9 cellular contexts compared by ENCODE assay signal in the genomic region with DNA sequence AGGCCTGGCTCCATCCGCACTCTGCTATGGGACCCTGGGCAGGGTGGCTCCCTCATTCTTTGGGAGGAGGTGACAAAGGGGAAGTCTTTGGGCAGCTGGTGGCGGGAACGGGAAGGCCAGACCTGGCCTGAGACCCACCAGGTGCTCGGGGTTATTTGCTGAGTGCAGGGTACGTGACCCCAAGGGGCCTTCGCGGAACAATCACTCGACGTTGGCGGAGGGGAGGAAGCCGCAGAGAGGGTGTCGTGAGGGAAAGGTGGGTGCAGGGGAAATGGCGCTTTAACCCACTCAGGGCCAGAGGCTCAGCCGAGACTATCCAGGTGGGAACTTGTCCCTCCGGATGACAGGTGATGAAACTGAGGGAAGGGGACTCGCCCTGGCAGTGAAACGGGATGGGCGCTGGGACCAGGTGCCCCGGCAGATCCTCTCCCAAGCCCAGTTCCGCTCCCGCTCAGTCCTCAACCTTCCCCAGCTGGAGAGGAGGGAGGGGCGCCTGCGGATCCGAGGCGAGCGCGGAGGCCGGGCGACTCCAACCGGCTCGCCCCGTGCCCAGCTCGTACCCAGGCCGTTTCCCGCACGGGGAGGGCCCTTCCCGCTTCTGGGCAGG. TPM values are rescaled to one million over a fixed set of nuclear protein-coding genes. Genes with fewer than 3 reads are reported as not detected.
A peak's percentile ranks its signal among the peaks of the same experiment; 100 is the strongest.
DNase-seq lines count a peak whose midpoint lies in the region; ATAC-seq, FAIRE-seq and TF ChIP-seq lines count a peak whose summit lies in the region.
"Had no signal": no experiment of that assay in that cellular context is flagged by ENCODE, and none has a peak within 500 bp of the region (broad histone marks: within the 10 kb centered on the region; RNA-seq: fewer than 3 reads in every experiment).

No MANE protein-coding gene starts in this region.

- H3K9me3 ChIP-seq in GM12878 (replicated peaks; ENCODE audit: control insufficient read depth, insufficient read depth, low read length) (no peaks in the 10 kb centered on the region), left lung (no peaks in the 10 kb centered on the region), transverse colon (no peaks in the 10 kb centered on the region)

- H3K4me3 ChIP-seq in GM12878 (peak overlapping the region; percentile 76), left lung (peak overlapping the region; percentile 60 to 65), transverse colon (peak overlapping the region; percentile 57 to 67 (median 66))

- peak overlapping the region; percentile 15 for H2AFZ ChIP-seq in GM12878 (ENCODE audit: control insufficient read depth, low read depth, low read length)

- H3K9ac ChIP-seq in GM12878 (ENCODE audit: control insufficient read depth, insufficient read depth, low read length), result peak overlapping the region; percentile 70

- CTCF ChIA-PET in GM12878 (lab: Yijun Ruan, JAX), result interaction anchor here (0.9 to 1.5 kb wide), 4 partner anchors 10 to 100 kb away, joined by 3 to 4 read pairs (median 3); no protein-coding TSS in a partner anchor

- H3K79me2 ChIP-seq in GM12878 (ENCODE audit: control insufficient read depth, insufficient read depth, low read length), result peaks cover 20% of the 10 kb centered on the region

- no TSS peak for BruUV-seq in GM12878 (replicated peaks; lab: Mats Ljungman, UMichigan)

- TF ChIP-seq EP300 in GM12878 (IDR thresholded peaks at IDR 0.05; ENCODE audit: borderline replicate concordance in 1 of 2, control insufficient read depth in 1 of 2, low read depth in 2 of 2, low read length in 2 of 2) (no peak), transverse colon (IDR thresholded peaks at IDR 0.05; ENCODE audit: low read depth) (no peak)

- peak overlapping the region; percentile 15 for H3K4me3 Mint-ChIP-seq in activated CD4-positive, alpha-beta T cell treated with anti-CD3 and anti-CD28 coated beads, Interleukin-2, amount 10 ng/mL, durations not matched to agents 24 days and 14 days

- SMC1A ChIA-PET in GM12878 (lab: Charles Lee; ENCODE audit: uncharacterized antibody, unreplicated experiment), result interaction anchor here (0.7 to 1.4 kb wide), 9 partner anchors 9 to 137 kb away, joined by 3 to 5 read pairs (median 3); no protein-coding TSS in a partner anchor

- POLR2A ChIA-PET in GM12878 (lab: Charles Lee), result interaction anchor here (0.5 to 1.8 kb wide), 6 partner anchors 9 to 449 kb away, joined by 3 to 8 read pairs (median 4); no protein-coding TSS in a partner anchor

- peaks cover 53% of the 10 kb centered on the region for H3K27me3 Mint-ChIP-seq in activated CD4-positive, alpha-beta T cell treated with anti-CD3 and anti-CD28 coated beads, Interleukin-2, amount 10 ng/mL, durations not matched to agents 24 days and 14 days

- DNase-seq in activated CD4-positive, alpha-beta T cell treated with anti-CD3 and anti-CD28 coated beads, Interleukin-2, amount 10 ng/mL, durations not matched to agents 24 days and 14 days, result no peak
- DNase-seq in activated CD4-positive, alpha-beta T cell treated with anti-CD3 and anti-CD28 coated beads for 1 hour, result no peak
- DNase-seq in GM12878 (ENCODE audit: low read depth, low spot score) (no peak), left lung (no peak), transverse colon (no peak), NCI-H1694 (lab: John Stamatoyannopoulos, UW) (no peak), globus pallidus (ENCODE audit: low spot score) (no peak), NCI-H1105 treated with DMSO at 0.1 percent for 48 hours (lab: John Stamatoyannopoulos, UW) (no peak)

- no peak for TF ChIP-seq POLR2A in GM12878 (IDR thresholded peaks at IDR 0.05; ENCODE audit: low read depth, low read length)
- TF ChIP-seq POLR2A in transverse colon (IDR thresholded peaks at IDR 0.05), result no peak

- H3K9me3 Mint-ChIP-seq in activated CD4-positive, alpha-beta T cell treated with anti-CD3 and anti-CD28 coated beads, Interleukin-2, amount 10 ng/mL, durations not matched to agents 24 days and 14 days, result no peaks in the 10 kb centered on the region

- peak; percentile 6; the same call in 2 of the 3 replicates for ATAC-seq in GM12878
- peak; percentile 57 for ATAC-seq in left lung

- peaks cover 34% of the 10 kb centered on the region for H3K4me1 ChIP-seq in GM12878 (ENCODE audit: control insufficient read depth, insufficient read depth, low read length)
- H3K4me1 ChIP-seq in left lung, result peaks cover 0 to 41% of the 10 kb centered on the region in 2 donors
- H3K4me1 ChIP-seq in transverse colon, result peaks cover 0 to 28% (median 19%) of the 10 kb centered on the region in 4 donors

- no peaks in the 10 kb centered on the region for H3K36me3 Mint-ChIP-seq in activated CD4-positive, alpha-beta T cell treated with anti-CD3 and anti-CD28 coated beads, Interleukin-2, amount 10 ng/mL, durations not matched to agents 24 days and 14 days (ENCODE audit: low read depth)

- peak overlapping the region; percentile 58 for H3K27ac ChIP-seq in GM12878 (ENCODE audit: control insufficient read depth, insufficient read depth)
- H3K27ac ChIP-seq in left lung, result peak overlapping the region; percentile 13 to 75
- peak overlapping the region; percentile 84 to 89 (median 87) for H3K27ac ChIP-seq in transverse colon

- RAD21 ChIA-PET in GM12878 (lab: Charles Lee; ENCODE audit: unreplicated experiment), result interaction anchor here (0.8 to 3.5 kb wide), 9 partner anchors 13 to 137 kb away, joined by 3 to 14 read pairs (median 4); partner anchors contain the start of gene ARFGAP3

- TF ChIP-seq CTCF in GM12878 (IDR thresholded peaks at IDR 0.05 in 2 of 3, conservative IDR thresholded peaks at IDR 0.05 in 1 of 3; ENCODE audit: control insufficient read depth in 2 of 3, extremely low read depth in 1 of 3, insufficient read depth in 1 of 3, low read depth in 3 of 3, low read length in 3 of 3) (no peak), left lung (IDR thresholded peaks at IDR 0.05) (no peak), transverse colon (IDR thresholded peaks at IDR 0.05) (no peak)

- H3K27ac Mint-ChIP-seq in activated CD4-positive, alpha-beta T cell treated with anti-CD3 and anti-CD28 coated beads, Interleukin-2, amount 10 ng/mL, durations not matched to agents 24 days and 14 days, result no peak overlapping the region

- no peaks in the 10 kb centered on the region for H3K36me3 ChIP-seq in GM12878 (ENCODE audit: control insufficient read depth in 2 of 2, insufficient read depth in 2 of 2, low read length in 1 of 2)
- no peaks in the 10 kb centered on the region for H3K36me3 ChIP-seq in left lung
- no peaks in the 10 kb centered on the region for H3K36me3 ChIP-seq in transverse colon

- intact Hi-C loops in activated CD4-positive, alpha-beta T cell treated with anti-CD3 and anti-CD28 coated beads, Interleukin-2, amount 10 ng/mL, durations not matched to agents 24 days and 14 days (cut with micrococcal nuclease), result no loop called here
- intact Hi-C loops in GM12878 (cut with micrococcal nuclease; ENCODE audit: unreplicated experiment), result no loop called here
- intact Hi-C loops in left lung (cut with DNase I), result no loop called here
- intact Hi-C loops in transverse colon (cut with DNase I; ENCODE audit: low total_unique reads), result loop anchor here (10.0 kb wide), 1 partner anchor 55 kb away; no protein-coding TSS in a partner anchor

- WGBS in GM12878 (ENCODE audit: insufficient coverage, insufficient replicate concordance, low lambda C conversion rate, missing lambda C conversion rate), result 3% methylated on average over 37 of the region's 37 CpGs
- WGBS in transverse colon (ENCODE audit: low coverage in 1 of 2), 2 donors, result 0 to 11% methylated on average over 3 to 30 of the region's 37 CpGs

- FAIRE-seq in GM12878 (lab: Jason Lieb, UNC), result no peak

- in situ Hi-C loops in GM12878 (cut with MboI) (no loop called here), transverse colon (cut with MboI; ENCODE audit: low pct_ligation_motif_present in 1 of 4, low pct_unique_long_range_greater_than_20kb in 1 of 4, low sequenced_read_pairs in 3 of 4) (loop anchor here in 1 of 4 donors (10.0 kb wide), 1 partner anchor 65 kb away; no protein-coding TSS in a partner anchor)

- peaks cover 13% of the 10 kb centered on the region for H3K4me1 Mint-ChIP-seq in activated CD4-positive, alpha-beta T cell treated with anti-CD3 and anti-CD28 coated beads, Interleukin-2, amount 10 ng/mL, durations not matched to agents 24 days and 14 days

- no peaks in the 10 kb centered on the region; a peak in 1 of 4 replicates for H3K27me3 ChIP-seq in GM12878 (replicated peaks in 1 of 2; ENCODE audit: control insufficient read depth in 2 of 2, insufficient read depth in 2 of 2, low read length in 1 of 2)
- peaks cover 15 to 65% of the 10 kb centered on the region in 2 donors for H3K27me3 ChIP-seq in left lung
- H3K27me3 ChIP-seq in transverse colon, result peaks cover 68% of the 10 kb centered on the region

- H3K4me2 ChIP-seq in GM12878 (ENCODE audit: control insufficient read depth, insufficient read depth), result peak overlapping the region; percentile 82

- no peak for TF ChIP-seq RAD21 in GM12878 (IDR thresholded peaks at IDR 0.05; ENCODE audit: insufficient read depth, low read depth, low read length)

- H4K20me1 ChIP-seq in GM12878 (ENCODE audit: control insufficient read depth, insufficient read depth), result no peaks in the 10 kb centered on the region

TF ChIP-seq in GM12878, 131 proteins besides CTCF, POLR2A, EP300 and RAD21 (continues in another document):
- TF ChIP-seq NFIC (IDR thresholded peaks at IDR 0.05; ENCODE audit: low read depth, low read length), result no peak

RNA-seq across cellular contexts. Expression of gene A4GALT, which starts 0.9 kb away (rescaled TPM):
- not detected in 2 replicates for total RNA-seq in activated CD4-positive, alpha-beta T cell treated with anti-CD3 and anti-CD28 coated beads, Interleukin-2, amount 10 ng/mL, durations not matched to agents 24 days and 14 days
- 22.1 and 26.5 TPM in 2 replicates for total RNA-seq in GM12878 (2013; cell fraction: nucleolus; rRNA removed)
- total RNA-seq in GM12878 (2014; rRNA removed) (1.6 and 2.3 TPM in 2 replicates), GM12878 (2014; rRNA removed; fragmentation: Illumina TruSeq; extraction: Trizol) (0.51 and 1.1 TPM in 2 replicates), GM12878 (2021) (2.6 TPM in 2 replicates), left lung (10 to 100 TPM; 11.2 to 21.3 TPM), transverse colon (10 to 100 TPM in 2 of 4 donors, 1 to 10 TPM in 2; 6.3 to 31.4 (median 12.7) TPM)
- 1.0 TPM for polyA plus RNA-seq in GM12878 (2011; ENCODE audit: low read depth)
- polyA plus RNA-seq in GM12878 (2011; rRNA removed) (1.8 and 3.9 TPM in 2 replicates), GM12878 (2014; fragmentation: Illumina TruSeq; extraction: Trizol) (0.25 TPM in 1 of 2 replicates, not detected in the other), GM12878 (2014; fragmentation: Nextera tagmentation; extraction: Ambion mirVana) (under 1 TPM in 1 of 2 experiments, not detected in 1; 0.04 TPM), GM12878 (2014; rRNA removed) (2.6 and 2.7 TPM in 2 replicates), GM12878 (2016; fragmentation: Nextera tagmentation; extraction: Ambion mirVana) (1 to 10 TPM; 2.2 to 3.4 TPM)
- 5.5 and 6.8 TPM in 2 replicates for polyA plus RNA-seq in GM12878 (2011; cell fraction: cytosol; rRNA removed)
- polyA plus RNA-seq in GM12878 (2011; cell fraction: nucleus; rRNA removed), result 8.8 and 12.0 TPM in 2 replicates
- polyA plus RNA-seq in GM12878 (2012), result 6.2 and 8.3 TPM in 2 replicates
- 3.7 and 8.6 TPM in 2 replicates for polyA minus RNA-seq in GM12878 (2011; rRNA and poly(A)+ RNA removed)
- 3.5 and 5.2 TPM in 2 replicates for polyA minus RNA-seq in GM12878 (2011; cell fraction: cytosol; rRNA and poly(A)+ RNA removed)
- 3.5 and 6.6 TPM in 2 replicates for polyA minus RNA-seq in GM12878 (2011; cell fraction: nucleus; rRNA and poly(A)+ RNA removed)
- total RNA-seq: T-helper 2 cell treated with Interferon-gamma antibody and Interleukin-4, amounts not matched to agents 100 ng/mL and 5 ng/mL, for 36 hours had no signal
